Comparison of ENCODE assay signal across 10 cellular contexts in the genomic region with DNA sequence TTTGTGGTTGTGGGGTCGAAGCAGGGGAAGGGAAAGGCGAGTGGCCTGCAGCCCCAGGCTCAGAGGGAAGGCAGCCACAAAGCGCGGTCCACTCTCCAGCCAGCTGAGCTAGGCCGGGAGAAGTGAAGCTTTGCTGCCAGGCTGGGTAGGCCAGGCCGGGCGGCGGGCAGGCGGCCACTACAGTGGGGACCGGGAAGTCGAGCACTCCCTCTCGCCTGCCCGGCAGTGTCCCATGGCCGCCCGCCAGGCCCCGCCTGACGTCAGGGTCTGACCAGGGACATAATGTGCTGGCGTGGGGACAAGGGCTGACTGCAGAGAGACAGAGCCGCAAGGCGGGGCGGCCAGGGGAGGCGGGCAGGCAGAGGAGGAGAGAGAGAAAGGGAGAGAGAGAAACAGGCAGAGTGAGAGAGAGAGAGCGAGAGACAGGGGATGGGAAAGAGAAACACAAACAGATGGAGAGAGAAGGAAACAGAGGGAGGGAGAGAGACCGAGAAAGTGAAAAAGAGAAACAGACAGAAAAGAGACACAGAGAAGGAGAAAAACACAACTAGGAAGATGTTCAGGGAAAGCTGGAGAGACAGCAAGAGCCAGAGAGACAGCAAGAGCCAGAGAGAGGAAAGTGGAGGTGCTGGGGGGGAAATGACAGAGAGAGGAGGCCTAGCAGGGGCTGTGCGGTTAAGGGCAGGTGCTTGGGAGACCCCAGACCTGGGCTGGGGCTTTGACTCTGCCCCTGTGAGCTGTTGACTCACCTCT.
A peak's percentile ranks its signal among the peaks of the same experiment; 100 is the strongest.
DNase-seq lines count a peak whose midpoint lies in the region; ATAC-seq and FAIRE-seq lines count a peak whose summit lies in the region.
"Had no signal": no experiment of that assay in that cellular context is flagged by ENCODE, and none has a peak within 500 bp of the region (broad histone marks: within the 10 kb centered on the region; RNA-seq: fewer than 3 reads in every experiment).

No MANE protein-coding gene starts in this region.

- H3K4me3 Mint-ChIP-seq in activated naive CD8-positive, alpha-beta T cell treated with anti-CD3 and anti-CD28 coated beads, Interleukin-2, amount 50 U/mL, for 24 hours: no peak overlapping the region
- no peak overlapping the region for H3K4me3 Mint-ChIP-seq in activated naive CD4-positive, alpha-beta T cell treated with anti-CD3 and anti-CD28 coated beads for 36 hours
- H3K4me3 Mint-ChIP-seq: T-helper 1 cell treated with Interleukin-12 subunit alpha and Interleukin-12 subunit beta and Interleukin-4 antibody, amounts not matched to agents 30 μg/mL and 1 μg/mL, for 36 hours had no signal

- peak overlapping the region; percentile 41 for H3K27ac Mint-ChIP-seq in activated naive CD8-positive, alpha-beta T cell treated with anti-CD3 and anti-CD28 coated beads, Interleukin-2, amount 50 U/mL, for 24 hours
- no peak overlapping the region for H3K27ac Mint-ChIP-seq in activated naive CD4-positive, alpha-beta T cell treated with anti-CD3 and anti-CD28 coated beads for 36 hours
- H3K27ac Mint-ChIP-seq: T-helper 1 cell treated with Interleukin-12 subunit alpha and Interleukin-12 subunit beta and Interleukin-4 antibody, amounts not matched to agents 30 μg/mL and 1 μg/mL, for 36 hours had no signal

- intact Hi-C loops in cardiac septum (cut with DNase I): loop anchor here (1.0 kb wide), 2 partner anchors 16 to 36 kb away; no protein-coding TSS in a partner anchor
- intact Hi-C loops in posterior cingulate gyrus (cut with DNase I): no loop called here
- intact Hi-C loops in activated naive CD4-positive, alpha-beta T cell treated with anti-CD3 and anti-CD28 coated beads for 36 hours (cut with micrococcal nuclease): no loop called here

- peak; percentile 93 for DNase-seq in DMS53 (lab: John Stamatoyannopoulos, UW)
- DNase-seq in activated naive CD8-positive, alpha-beta T cell treated with anti-CD3 and anti-CD28 coated beads, Interleukin-2, amount 50 U/mL, for 24 hours: no peak
- peak; percentile 97 for DNase-seq in cardiac septum (ENCODE audit: low spot score)
- peak; percentile 89 to 100 (median 96) for DNase-seq in posterior cingulate gyrus
- DNase-seq in activated naive CD4-positive, alpha-beta T cell treated with anti-CD3 and anti-CD28 coated beads for 36 hours: no peak
- no peak for DNase-seq in GM19239 (ENCODE audit: insufficient read length, low spot score)
- DNase-seq: stimulated activated CD4-positive, alpha-beta T cell treated with anti-CD3 and anti-CD28 coated beads, Interleukin-4, amount 100 ng/mL, for 1 hour had no signal

- H3K4me1 Mint-ChIP-seq in activated naive CD8-positive, alpha-beta T cell treated with anti-CD3 and anti-CD28 coated beads, Interleukin-2, amount 50 U/mL, for 24 hours: no peaks in the 10 kb centered on the region
- no peaks in the 10 kb centered on the region for H3K4me1 Mint-ChIP-seq in activated naive CD4-positive, alpha-beta T cell treated with anti-CD3 and anti-CD28 coated beads for 36 hours (ENCODE audit: low read depth)

- no peak for FAIRE-seq in GM19239 (lab: Jason Lieb, UNC)

- CTCF ChIA-PET in activated naive CD4-positive, alpha-beta T cell treated with anti-CD3 and anti-CD28 coated beads for 36 hours (lab: Charles Lee): no interaction called here

- no peaks in the 10 kb centered on the region for H3K9me3 Mint-ChIP-seq in activated naive CD8-positive, alpha-beta T cell treated with anti-CD3 and anti-CD28 coated beads, Interleukin-2, amount 50 U/mL, for 24 hours
- H3K9me3 Mint-ChIP-seq in activated naive CD4-positive, alpha-beta T cell treated with anti-CD3 and anti-CD28 coated beads for 36 hours: no peaks in the 10 kb centered on the region
- H3K9me3 Mint-ChIP-seq: T-helper 1 cell treated with Interleukin-12 subunit alpha and Interleukin-12 subunit beta and Interleukin-4 antibody, amounts not matched to agents 30 μg/mL and 1 μg/mL, for 36 hours had no signal

- peaks cover 3% of the 10 kb centered on the region for H3K27me3 Mint-ChIP-seq in activated naive CD8-positive, alpha-beta T cell treated with anti-CD3 and anti-CD28 coated beads, Interleukin-2, amount 50 U/mL, for 24 hours
- no peaks in the 10 kb centered on the region for H3K27me3 Mint-ChIP-seq in activated naive CD4-positive, alpha-beta T cell treated with anti-CD3 and anti-CD28 coated beads for 36 hours (ENCODE audit: low read depth)

- no peaks in the 10 kb centered on the region for H3K36me3 Mint-ChIP-seq in activated naive CD8-positive, alpha-beta T cell treated with anti-CD3 and anti-CD28 coated beads, Interleukin-2, amount 50 U/mL, for 24 hours (ENCODE audit: low read depth)
- H3K36me3 Mint-ChIP-seq in activated naive CD4-positive, alpha-beta T cell treated with anti-CD3 and anti-CD28 coated beads for 36 hours (ENCODE audit: low read depth): no peaks in the 10 kb centered on the region

- ATAC-seq in activated naive CD8-positive, alpha-beta T cell treated with anti-CD3 and anti-CD28 coated beads, Interleukin-2, amount 50 U/mL, for 24 hours: no peak
- ATAC-seq in HG03175 (IDR thresholded peaks at IDR 0.05; ENCODE audit: unreplicated experiment) (no peak), GM21825 (IDR thresholded peaks at IDR 0.05; ENCODE audit: unreplicated experiment) (no peak)

Comparison
In these comparisons a context has a peak if more than half of its experiments do, and no peak if none do; other contexts are left out.
1. DNase-seq: peak in DMS53 (single experiment), cardiac septum (single experiment) and posterior cingulate gyrus (10 of 10); none in activated naive CD8-positive, alpha-beta T cell treated with anti-CD3 and anti-CD28 coated beads, Interleukin-2, amount 50 U/mL, for 24 hours (single experiment), activated naive CD4-positive, alpha-beta T cell treated with anti-CD3 and anti-CD28 coated beads for 36 hours (single experiment) and GM19239 (single experiment).